In genomic region chr9:122380293-122380692, GRCh38 we compare ENCODE assay signal across 1 cellular context.
TF ChIP-seq lines count a peak whose summit lies in the region.

No MANE protein-coding gene starts in this region.

TF ChIP-seq in HEK293, 187 proteins besides CTCF, POLR2A, EP300 and RAD21 (continued from another document):
- TF ChIP-seq ZNF654 (tag by site-specific recombination; IDR thresholded peaks at IDR 0.05; ENCODE audit: low read depth) (0 out of 2 replicates have a peak, but pooled peaks have one; percentile 5), ZNF398 (tag by site-specific recombination; IDR thresholded peaks at IDR 0.05) (no peak), ZBTB11 (tag by site-specific recombination; conservative IDR thresholded peaks at IDR 0.05; ENCODE audit: low read depth) (peak; percentile 46; the same call in 1 of the 2 replicates), ZFP3 (tag by site-specific recombination; IDR thresholded peaks at IDR 0.05; ENCODE audit: low read depth) (no peak), ZNF558 (tag by site-specific recombination; IDR thresholded peaks at IDR 0.05) (0 out of 2 replicates have a peak, but pooled peaks have one; percentile 39), HOXC10 (CRISPR knock-in tag; IDR thresholded peaks at IDR 0.05) (no peak), BCL11A (tag by site-specific recombination; IDR thresholded peaks at IDR 0.05; ENCODE audit: low read depth) (no peak), ZNF23 (tag by site-specific recombination; IDR thresholded peaks at IDR 0.05; ENCODE audit: borderline replicate concordance) (no peak), ZNF280D (tag by site-specific recombination; IDR thresholded peaks at IDR 0.05) (no peak), ZNF140 (tag by site-specific recombination; IDR thresholded peaks at IDR 0.05) (peak; percentile 30; the same call in 1 of the 2 replicates)
